8 cellular contexts compared by ENCODE assay signal in genomic region chr19:38898788-38899446, GRCh38. TPM values are rescaled to one million over a fixed set of nuclear protein-coding genes. Genes with fewer than 3 reads are reported as not detected.
A peak's percentile ranks its signal among the peaks of the same experiment; 100 is the strongest.
DNase-seq lines count a peak whose midpoint lies in the region; ATAC-seq and TF ChIP-seq lines count a peak whose summit lies in the region.

No MANE protein-coding gene starts in this region.

- no peaks in the 10 kb centered on the region for H3K36me3 ChIP-seq in WERI-Rb-1
- no peaks in the 10 kb centered on the region for H3K36me3 ChIP-seq in prostate gland

- H3K4me1 ChIP-seq in foreskin keratinocyte (peaks cover 14% of the 10 kb centered on the region), prostate gland (replicated peaks) (peaks cover 4% of the 10 kb centered on the region)

- H3K27me3 ChIP-seq in WERI-Rb-1 (ENCODE audit: insufficient read depth, low read depth, severe bottlenecking) (no peaks in the 10 kb centered on the region), foreskin keratinocyte (no peaks in the 10 kb centered on the region), prostate gland (replicated peaks; ENCODE audit: insufficient read depth) (no peaks in the 10 kb centered on the region)

- ATAC-seq in activated T-cell treated with anti-CD3 and anti-CD28 coated beads, Interleukin-2, amount 50 U/mL, for 4 hours: no peak
- no peak for ATAC-seq in foreskin keratinocyte
- no peak for ATAC-seq in HG03135 (IDR thresholded peaks at IDR 0.05; ENCODE audit: unreplicated experiment)

- H3K27ac ChIP-seq in WERI-Rb-1 (no peak overlapping the region), foreskin keratinocyte (peak overlapping the region; percentile 13), prostate gland (peak overlapping the region; percentile 84 to 87)

- H3K4me1 Mint-ChIP-seq in activated T-cell treated with anti-CD3 and anti-CD28 coated beads, Interleukin-2, amount 50 U/mL, for 4 hours (ENCODE audit: low read depth): peaks cover 40% of the 10 kb centered on the region

- no peak for TF ChIP-seq CTCF in WERI-Rb-1 (IDR thresholded peaks at IDR 0.05; ENCODE audit: low read depth, low read length)
- no peak for TF ChIP-seq CTCF in foreskin keratinocyte (conservative IDR thresholded peaks at IDR 0.05)
- no peak for TF ChIP-seq CTCF in prostate gland (IDR thresholded peaks at IDR 0.05)

- TF ChIP-seq POLR2A in prostate gland (IDR thresholded peaks at IDR 0.05): no peak

- H3K4me3 ChIP-seq in WERI-Rb-1 (ENCODE audit: low read depth, low read length) (peak overlapping the region; percentile 71), prostate gland (peak overlapping the region; percentile 76 to 84)

- DNase-seq in activated T-cell treated with anti-CD3 and anti-CD28 coated beads, Interleukin-2, amount 50 U/mL, for 4 hours: no peak
- no peak for DNase-seq in activated T-cell treated with anti-CD3 and anti-CD28 coated beads, Interleukin-2, amount 50 U/mL, for 48 hours
- DNase-seq in WERI-Rb-1 (no peak), foreskin keratinocyte (peak; percentile 11 to 36), prostate gland (ENCODE audit: low spot score) (peak; percentile 13), iPS-NIHi11 (ENCODE audit: low spot score) (no peak), NCI-H510A treated with DMSO at 0.1 percent for 48 hours (lab: John Stamatoyannopoulos, UW) (no peak)

- H3K36me3 Mint-ChIP-seq in activated T-cell treated with anti-CD3 and anti-CD28 coated beads, Interleukin-2, amount 50 U/mL, for 4 hours (ENCODE audit: insufficient read depth): peaks cover 6% of the 10 kb centered on the region

- peak overlapping the region; percentile 94 for H3K4me3 Mint-ChIP-seq in activated T-cell treated with anti-CD3 and anti-CD28 coated beads, Interleukin-2, amount 50 U/mL, for 4 hours

- 3% methylated on average over 25 of the region's 25 CpGs for WGBS in prostate gland

- H3K27me3 Mint-ChIP-seq in activated T-cell treated with anti-CD3 and anti-CD28 coated beads, Interleukin-2, amount 50 U/mL, for 4 hours (ENCODE audit: low read depth): no peaks in the 10 kb centered on the region

- intact Hi-C loops in prostate gland (cut with DNase I): loop anchor here (5.0 kb wide), 1 partner anchor 47 kb away; no protein-coding TSS in a partner anchor

- no peaks in the 10 kb centered on the region for H3K9me3 ChIP-seq in WERI-Rb-1 (ENCODE audit: severe bottlenecking)
- H3K9me3 ChIP-seq in prostate gland: no peaks in the 10 kb centered on the region

- no peaks in the 10 kb centered on the region for H3K9me3 Mint-ChIP-seq in activated T-cell treated with anti-CD3 and anti-CD28 coated beads, Interleukin-2, amount 50 U/mL, for 4 hours

RNA-seq across cellular contexts. Expression of gene SIRT2, which starts 0.5 kb away (rescaled TPM):
- total RNA-seq in activated T-cell treated with anti-CD3 and anti-CD28 coated beads, Interleukin-2, amount 50 U/mL, for 4 hours: 10 to 100 TPM; 23.5 to 29.8 (median 27.3) TPM
- 46.0 and 49.4 TPM in 2 replicates for total RNA-seq in foreskin keratinocyte
- 51.8 and 56.8 TPM in 2 replicates for polyA plus RNA-seq in foreskin keratinocyte
- 10 to 100 TPM; 55.8 to 89.0 TPM for total RNA-seq in prostate gland

RNA-seq across cellular contexts. Expression of gene NFKBIB, which starts 0.9 kb away (rescaled TPM):
- 100 to 1,000 TPM; 150 to 174 (median 169) TPM for total RNA-seq in activated T-cell treated with anti-CD3 and anti-CD28 coated beads, Interleukin-2, amount 50 U/mL, for 4 hours
- total RNA-seq in foreskin keratinocyte (23.2 and 26.6 TPM in 2 replicates), prostate gland (10 to 100 TPM; 29.8 to 50.6 TPM)
- polyA plus RNA-seq in foreskin keratinocyte: 33.2 and 33.4 TPM in 2 replicates

RNA-seq across cellular contexts. Expression of gene CCER2, which starts 13.1 kb away (rescaled TPM):
- under 1 TPM in 2 of 3 donors, not detected in 1; 0.33 to 0.63 TPM for total RNA-seq in activated T-cell treated with anti-CD3 and anti-CD28 coated beads, Interleukin-2, amount 50 U/mL, for 4 hours
- total RNA-seq in foreskin keratinocyte (not detected in 2 replicates), prostate gland (1 to 10 TPM in 1 of 2 donors, not detected in 1; 3.0 TPM)
- polyA plus RNA-seq in foreskin keratinocyte: 0.07 TPM in 1 of 2 replicates, not detected in the other

RNA-seq across cellular contexts. Expression of gene RINL, which starts 20.8 kb away (rescaled TPM):
- 10 to 100 TPM; 65.2 to 77.3 (median 68.6) TPM for total RNA-seq in activated T-cell treated with anti-CD3 and anti-CD28 coated beads, Interleukin-2, amount 50 U/mL, for 4 hours
- total RNA-seq in foreskin keratinocyte (8.3 and 8.7 TPM in 2 replicates), prostate gland (10 to 100 TPM in 1 of 2 donors, 1 to 10 TPM in 1; 3.1 to 10.2 TPM)
- 6.2 and 6.5 TPM in 2 replicates for polyA plus RNA-seq in foreskin keratinocyte

RNA-seq across cellular contexts. Expression of gene SARS2, which starts 31.6 kb away (rescaled TPM):
- 10 to 100 TPM; 42.5 to 49.5 (median 46.8) TPM for total RNA-seq in activated T-cell treated with anti-CD3 and anti-CD28 coated beads, Interleukin-2, amount 50 U/mL, for 4 hours
- total RNA-seq in foreskin keratinocyte (35.6 and 36.8 TPM in 2 replicates), prostate gland (10 to 100 TPM; 23.3 to 57.5 TPM)
- 36.5 and 37.5 TPM in 2 replicates for polyA plus RNA-seq in foreskin keratinocyte

Comparison
In these comparisons a context has a peak if more than half of its experiments do, and no peak if none do; other contexts are left out.
1. DNase-seq: peak in foreskin keratinocyte (2 of 2) and prostate gland (single experiment); none in activated T-cell treated with anti-CD3 and anti-CD28 coated beads, Interleukin-2, amount 50 U/mL, for 4 hours (single experiment), activated T-cell treated with anti-CD3 and anti-CD28 coated beads, Interleukin-2, amount 50 U/mL, for 48 hours (0 of 2), WERI-Rb-1 (single experiment), iPS-NIHi11 (single experiment) and NCI-H510A treated with DMSO at 0.1 percent for 48 hours (single experiment).